ENCODE assay signal across 8 cellular contexts in genomic region chr1:14895727-14896126, GRCh38.
"Had no signal": no experiment of that assay in that cellular context is flagged by ENCODE, and none has a peak within 500 bp of the region (broad histone marks: within the 10 kb centered on the region; RNA-seq: fewer than 3 reads in every experiment).

No MANE protein-coding gene starts in this region.

- H3K4me1 ChIP-seq: HAP-1 had no signal

- H3K4me1 Mint-ChIP-seq: IgD-negative memory B cell had no signal

- H3K9me3 ChIP-seq: HAP-1 had no signal

- H3K9me3 Mint-ChIP-seq: GM23338, HFFc6 had no signal

- H3K4me2 ChIP-seq: GM23338 had no signal

- DNase-seq: H7, HFFc6, KG1 had no signal

- H3K36me3 ChIP-seq: HAP-1 had no signal

- H3K4me3 ChIP-seq: GM23338, HAP-1 had no signal

- FAIRE-seq: HTR-8/SVneo had no signal

- ATAC-seq: HCT116 had no signal

- H3K4me3 Mint-ChIP-seq: GM23338, HFFc6, IgD-negative memory B cell had no signal

- H2AFZ ChIP-seq: GM23338 had no signal

- H3K27ac Mint-ChIP-seq: GM23338, HFFc6, IgD-negative memory B cell had no signal

- H3K36me3 Mint-ChIP-seq: IgD-negative memory B cell had no signal
